ENCODE assay signal across 20 cellular contexts in the genomic region with DNA sequence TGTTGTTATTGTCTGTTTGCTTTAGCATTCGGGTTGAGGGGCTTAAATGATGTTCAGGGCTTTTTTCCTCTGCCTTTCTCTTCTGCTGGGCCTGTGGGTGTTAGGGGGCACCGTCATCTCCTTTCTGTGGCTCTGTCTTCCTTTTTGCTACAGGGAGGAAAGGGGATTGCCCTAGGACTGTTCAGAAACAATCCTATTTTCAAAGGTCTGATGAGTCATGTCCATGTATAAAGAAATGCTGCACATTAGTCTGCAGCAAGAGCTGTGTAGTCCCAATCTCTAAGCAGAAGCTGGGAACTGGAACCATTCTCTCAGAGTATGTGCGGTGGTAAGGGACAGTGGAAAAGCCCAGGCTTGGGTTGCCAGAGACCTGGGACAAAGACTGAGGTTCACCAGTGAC.
"Had no signal": no experiment of that assay in that cellular context is flagged by ENCODE, and none has a peak within 500 bp of the region (broad histone marks: within the 10 kb centered on the region; RNA-seq: fewer than 3 reads in every experiment).

No MANE protein-coding gene starts in this region.

- H3K4me1 ChIP-seq: prostate gland, right lobe of liver had no signal

- ATAC-seq: activated CD8-positive, alpha-beta memory T cell treated with anti-CD3 and anti-CD28 coated beads, Interleukin-2, amount 10 ng/mL, durations not matched to agents 7 days and 5 days; natural killer cell treated with Interleukin-12 subunit alpha and Interleukin-12 subunit beta and Interleukin-15 and Interleukin-18, amount 100 ng/mL, for 72 hours; right lobe of liver; SK-N-SH treated with all-trans-retinoic acid at 6 μM for 48 hours had no signal

- H3K4me1 Mint-ChIP-seq: activated CD8-positive, alpha-beta memory T cell treated with anti-CD3 and anti-CD28 coated beads, Interleukin-2, amount 10 ng/mL, durations not matched to agents 7 days and 5 days; activated naive CD4-positive, alpha-beta T cell treated with anti-CD3 and anti-CD28 coated beads, Interleukin-2, amount 50 U/mL, for 24 hours had no signal

- H3K9me3 Mint-ChIP-seq: activated naive CD4-positive, alpha-beta T cell treated with anti-CD3 and anti-CD28 coated beads, Interleukin-2, amount 50 U/mL, for 24 hours; dendritic cell treated with granulocyte-macrophage colony-stimulating factor and Interleukin-4, amounts not matched to agents 40 ng/mL and 50 ng/mL, for 4 days; natural killer cell treated with Interleukin-12 subunit alpha and Interleukin-12 subunit beta and Interleukin-15 and Interleukin-18, amount 100 ng/mL, for 72 hours had no signal

- H3K9me3 ChIP-seq: prostate gland, right lobe of liver had no signal

- H3K27ac Mint-ChIP-seq: activated CD8-positive, alpha-beta memory T cell treated with anti-CD3 and anti-CD28 coated beads, Interleukin-2, amount 10 ng/mL, durations not matched to agents 7 days and 5 days; activated naive CD4-positive, alpha-beta T cell treated with anti-CD3 and anti-CD28 coated beads, Interleukin-2, amount 50 U/mL, for 24 hours; dendritic cell treated with granulocyte-macrophage colony-stimulating factor and Interleukin-4, amounts not matched to agents 40 ng/mL and 50 ng/mL, for 4 days; natural killer cell treated with Interleukin-12 subunit alpha and Interleukin-12 subunit beta and Interleukin-15 and Interleukin-18, amount 100 ng/mL, for 72 hours had no signal

- H3K36me3 ChIP-seq: prostate gland, right lobe of liver had no signal

- H3K27me3 ChIP-seq: right lobe of liver had no signal

- H3K4me3 ChIP-seq: prostate gland, right lobe of liver had no signal

- H3K36me3 Mint-ChIP-seq: activated CD8-positive, alpha-beta memory T cell treated with anti-CD3 and anti-CD28 coated beads, Interleukin-2, amount 10 ng/mL, durations not matched to agents 7 days and 5 days; activated naive CD4-positive, alpha-beta T cell treated with anti-CD3 and anti-CD28 coated beads, Interleukin-2, amount 50 U/mL, for 24 hours; natural killer cell treated with Interleukin-12 subunit alpha and Interleukin-12 subunit beta and Interleukin-15 and Interleukin-18, amount 100 ng/mL, for 72 hours had no signal

- H3K27ac ChIP-seq: prostate gland, right lobe of liver had no signal

- DNase-seq: activated CD4-positive, alpha-beta T cell treated with anti-CD3 and anti-CD28 coated beads, Interleukin-2, amount 50 U/mL, for 4 hours; activated CD4-positive, CD25-positive, alpha-beta regulatory T cell treated with anti-CD3 and anti-CD28 coated beads, Interleukin-2, amount 50 U/mL, for 72 hours; activated CD8-positive, alpha-beta memory T cell treated with anti-CD3 and anti-CD28 coated beads, Interleukin-2, amount 10 ng/mL, durations not matched to agents 7 days and 5 days; activated effector memory CD4-positive, alpha-beta T cell treated with Interleukin-2 at 50 U/mL for 16 hours; activated T-cell treated with anti-CD3 and anti-CD28 coated beads, Interleukin-2, amount 50 U/mL, for 1 hour; amygdala; cerebellar nuclear complex; effector memory CD4-positive, alpha-beta T cell; foreskin melanocyte; mesendoderm; right lobe of liver; substantia nigra; T-helper 1 cell; T1000; trophoblast cell had no signal

- H3K27me3 Mint-ChIP-seq: activated CD8-positive, alpha-beta memory T cell treated with anti-CD3 and anti-CD28 coated beads, Interleukin-2, amount 10 ng/mL, durations not matched to agents 7 days and 5 days; dendritic cell treated with granulocyte-macrophage colony-stimulating factor and Interleukin-4, amounts not matched to agents 40 ng/mL and 50 ng/mL, for 4 days had no signal

- H3K4me3 Mint-ChIP-seq: activated CD8-positive, alpha-beta memory T cell treated with anti-CD3 and anti-CD28 coated beads, Interleukin-2, amount 10 ng/mL, durations not matched to agents 7 days and 5 days; activated naive CD4-positive, alpha-beta T cell treated with anti-CD3 and anti-CD28 coated beads, Interleukin-2, amount 50 U/mL, for 24 hours; dendritic cell treated with granulocyte-macrophage colony-stimulating factor and Interleukin-4, amounts not matched to agents 40 ng/mL and 50 ng/mL, for 4 days; natural killer cell treated with Interleukin-12 subunit alpha and Interleukin-12 subunit beta and Interleukin-15 and Interleukin-18, amount 100 ng/mL, for 72 hours had no signal
